Comparison of ENCODE assay signal across 13 cellular contexts in genomic region chr20:43492101-43492500, GRCh38. TPM values are rescaled to one million over a fixed set of nuclear protein-coding genes. Genes with fewer than 3 reads are reported as not detected.
DNase-seq lines count a peak whose midpoint lies in the region; ATAC-seq and TF ChIP-seq lines count a peak whose summit lies in the region.
"Had no signal": no experiment of that assay in that cellular context is flagged by ENCODE, and none has a peak within 500 bp of the region (broad histone marks: within the 10 kb centered on the region; RNA-seq: fewer than 3 reads in every experiment).

No MANE protein-coding gene starts in this region.

- intact Hi-C loops in tibial artery (cut with DNase I; ENCODE audit: low total_unique reads): no loop called here

- POLR2A ChIA-PET in T-cell (lab: Charles Lee): no interaction called here

- CTCF ChIA-PET in T-cell (lab: Charles Lee): interaction anchor here in 1 of 2 donors (0.6 kb wide), 1 partner anchor 103 kb away, joined by 3 read pairs; no protein-coding TSS in a partner anchor

- H3K4me1 ChIP-seq in tibial artery: no peaks in the 10 kb centered on the region

- no peak overlapping the region for H3K4me3 Mint-ChIP-seq in activated T-helper 17 cell treated with anti-CD3 and anti-CD28 coated beads, Interleukin-2, amount 50 U/mL, for 72 hours
- H3K4me3 Mint-ChIP-seq in T-cell (no peak overlapping the region), nephron progenitor cell (no peak overlapping the region)
- H3K4me3 Mint-ChIP-seq: CD14-positive monocyte, naive B cell had no signal

- H3K27me3 ChIP-seq in tibial artery: no peaks in the 10 kb centered on the region
- H3K27me3 ChIP-seq: brain microvascular endothelial cell had no signal

- ATAC-seq in GM19043 (IDR thresholded peaks at IDR 0.05; ENCODE audit: low read depth, unreplicated experiment) (peak; percentile 63), HG03025 (IDR thresholded peaks at IDR 0.05; ENCODE audit: low FRiP score, unreplicated experiment) (peak; percentile 80), T-cell (replicated peaks in 1 of 4) (no peak)
- peak; percentile 93 for ATAC-seq in activated T-helper 17 cell treated with anti-CD3 and anti-CD28 coated beads, Interleukin-2, amount 50 U/mL, for 72 hours (replicated peaks)

- H3K4me1 Mint-ChIP-seq in activated T-helper 17 cell treated with anti-CD3 and anti-CD28 coated beads, Interleukin-2, amount 50 U/mL, for 72 hours: no peaks in the 10 kb centered on the region
- no peaks in the 10 kb centered on the region for H3K4me1 Mint-ChIP-seq in T-cell
- no peaks in the 10 kb centered on the region for H3K4me1 Mint-ChIP-seq in nephron progenitor cell
- H3K4me1 Mint-ChIP-seq: CD14-positive monocyte, naive B cell had no signal

- H3K27ac ChIP-seq in tibial artery: no peak overlapping the region
- H3K27ac ChIP-seq: brain microvascular endothelial cell, skin epidermis had no signal

- H3K36me3 ChIP-seq in tibial artery: no peaks in the 10 kb centered on the region
- H3K36me3 ChIP-seq: brain microvascular endothelial cell had no signal

- no peaks in the 10 kb centered on the region for H3K36me3 Mint-ChIP-seq in activated T-helper 17 cell treated with anti-CD3 and anti-CD28 coated beads, Interleukin-2, amount 50 U/mL, for 72 hours (ENCODE audit: low read depth)
- H3K36me3 Mint-ChIP-seq in T-cell (peaks cover 6% of the 10 kb centered on the region), nephron progenitor cell (ENCODE audit: low read depth) (no peaks in the 10 kb centered on the region)
- H3K36me3 Mint-ChIP-seq: CD14-positive monocyte had no signal

- H3K9me3 Mint-ChIP-seq in activated T-helper 17 cell treated with anti-CD3 and anti-CD28 coated beads, Interleukin-2, amount 50 U/mL, for 72 hours: peaks cover 7% of the 10 kb centered on the region
- peaks cover 0 to 11% (median 0%) of the 10 kb centered on the region in 3 donors for H3K9me3 Mint-ChIP-seq in T-cell
- peaks cover 25% of the 10 kb centered on the region for H3K9me3 Mint-ChIP-seq in nephron progenitor cell

- H3K27me3 Mint-ChIP-seq in activated T-helper 17 cell treated with anti-CD3 and anti-CD28 coated beads, Interleukin-2, amount 50 U/mL, for 72 hours: peaks cover 8% of the 10 kb centered on the region
- H3K27me3 Mint-ChIP-seq in T-cell (peaks cover 5 to 10% of the 10 kb centered on the region in 2 donors), nephron progenitor cell (ENCODE audit: low read depth, poor library complexity) (peaks cover 32% of the 10 kb centered on the region)

- H3K27ac Mint-ChIP-seq in activated T-helper 17 cell treated with anti-CD3 and anti-CD28 coated beads, Interleukin-2, amount 50 U/mL, for 72 hours: no peak overlapping the region
- no peak overlapping the region for H3K27ac Mint-ChIP-seq in T-cell
- H3K27ac Mint-ChIP-seq in nephron progenitor cell: no peak overlapping the region
- H3K27ac Mint-ChIP-seq: CD14-positive monocyte had no signal

- peak; percentile 88 for DNase-seq in GM12865 (ENCODE audit: low read depth)
- DNase-seq in tibial artery: no peak
- no peak for DNase-seq in T-cell
- DNase-seq in nephron progenitor cell: no peak
- DNase-seq in NCI-H510A (lab: John Stamatoyannopoulos, UW): no peak
- DNase-seq: brain microvascular endothelial cell, naive B cell, NCI-H345 had no signal

- no peaks in the 10 kb centered on the region for H3K9me3 ChIP-seq in tibial artery

- H3K4me3 ChIP-seq in GM12865 (ENCODE audit: low read depth, low read length): no peak overlapping the region; the same call in 1 of the 2 replicates
- H3K4me3 ChIP-seq in tibial artery: no peak overlapping the region
- H3K4me3 ChIP-seq: skin epidermis had no signal

- TF ChIP-seq CTCF in GM12865 (IDR thresholded peaks at IDR 0.05; ENCODE audit: insufficient read depth, low read depth, low read length, missing control alignments) (no peak), tibial artery (IDR thresholded peaks at IDR 0.05) (no peak), nephron progenitor cell (IDR thresholded peaks at IDR 0.05) (no peak)

RNA-seq across cellular contexts. Expression of gene L3MBTL1, which starts 15.4 kb away (rescaled TPM):
- 10 to 100 TPM in 1 of 2 donors, 1 to 10 TPM in 1; 6.1 to 15.3 TPM for total RNA-seq in activated T-helper 17 cell treated with anti-CD3 and anti-CD28 coated beads, Interleukin-2, amount 50 U/mL, for 72 hours
- 10 to 100 TPM; 15.5 to 20.1 (median 16.1) TPM for total RNA-seq in T-cell

RNA-seq across cellular contexts. Expression of gene SRSF6, which starts 34.4 kb away (rescaled TPM):
- 100 to 1,000 TPM; 111 to 171 TPM for total RNA-seq in activated T-helper 17 cell treated with anti-CD3 and anti-CD28 coated beads, Interleukin-2, amount 50 U/mL, for 72 hours
- total RNA-seq in T-cell: 100 to 1,000 TPM; 154 to 277 (median 174) TPM

Comparison
In these comparisons a context has a peak if more than half of its experiments do, and no peak if none do; other contexts are left out.
1. ATAC-seq: peak in GM19043 (single experiment), HG03025 (single experiment) and activated T-helper 17 cell treated with anti-CD3 and anti-CD28 coated beads, Interleukin-2, amount 50 U/mL, for 72 hours (single experiment); none in T-cell (0 of 4).